Comparison of ENCODE assay signal across 17 cellular contexts in genomic region chr2:8307779-8308178, GRCh38.
DNase-seq lines count a peak whose midpoint lies in the region; ATAC-seq and FAIRE-seq lines count a peak whose summit lies in the region.
"Had no signal": no experiment of that assay in that cellular context is flagged by ENCODE, and none has a peak within 500 bp of the region (broad histone marks: within the 10 kb centered on the region; RNA-seq: fewer than 3 reads in every experiment).

No MANE protein-coding gene starts in this region.

- 0 out of 2 replicates have a peak overlapping the region, but pooled peaks have one; percentile 29 for H3K27ac ChIP-seq in HUES64 (ENCODE audit: low read depth, low read length)
- H3K27ac ChIP-seq: cardiac muscle cell had no signal

- FAIRE-seq in urothelium cell line (lab: Jason Lieb, UNC): no peak

- DNase-seq in astrocyte of the hippocampus (ENCODE audit: low read depth, low spot score): peak; percentile 10
- peak; percentile 53 for DNase-seq in iPS-NIHi7 (ENCODE audit: extremely low spot score)
- peak; percentile 41 for DNase-seq in urothelium cell line (ENCODE audit: low spot score)
- DNase-seq: activated CD4-positive, alpha-beta T cell treated with anti-CD3 and anti-CD28 coated beads, Interleukin-2, amount 10 ng/mL, durations not matched to agents 7 days and 5 days; activated T-cell treated with anti-CD3 and anti-CD28 coated beads, Interleukin-2, amount 50 U/mL, for 4 hours; BE2C; naive thymus-derived CD4-positive, alpha-beta T cell; NCI-H1694 treated with DMSO at 0.1 percent for 48 hours; NCI-H446; Right ventricle myocardium superior; stimulated activated CD4-positive, alpha-beta T cell treated with anti-CD3 and anti-CD28 coated beads, Interleukin-2, amount 100 ng/mL, for 48 hours; T-cell had no signal

- H3K9me3 ChIP-seq in HUES64 (ENCODE audit: insufficient read depth, low read depth, low read length): no peaks in the 10 kb centered on the region
- H3K9me3 ChIP-seq: BE2C had no signal

- H3K9ac ChIP-seq in HUES64 (ENCODE audit: low read depth, low read length): no peak overlapping the region

- no peak overlapping the region for H3K4me3 ChIP-seq in HUES64 (ENCODE audit: low read length)
- H3K4me3 ChIP-seq: cardiac muscle cell had no signal

- peaks cover 12% of the 10 kb centered on the region; the same call in 1 of the 2 replicates for H3K4me1 ChIP-seq in HUES64 (ENCODE audit: insufficient read depth, low read length)

- no peak for ATAC-seq in HG03432 (IDR thresholded peaks at IDR 0.05; ENCODE audit: unreplicated experiment)
- ATAC-seq in GM19463 (IDR thresholded peaks at IDR 0.05; ENCODE audit: unreplicated experiment): no peak
- no peak for ATAC-seq in GM21786 (IDR thresholded peaks at IDR 0.05; ENCODE audit: unreplicated experiment)
- ATAC-seq: activated T-cell treated with anti-CD3 and anti-CD28 coated beads, Interleukin-2, amount 50 U/mL, for 4 hours; naive thymus-derived CD4-positive, alpha-beta T cell; T-cell had no signal

- WGBS in HUES64: 63% methylated on average over 4 of the region's 4 CpGs

- H3K27me3 ChIP-seq in HUES64 (ENCODE audit: insufficient read depth, low read length): no peaks in the 10 kb centered on the region
- H3K27me3 ChIP-seq: BE2C, cardiac muscle cell had no signal

- no peaks in the 10 kb centered on the region for H3K36me3 ChIP-seq in HUES64 (ENCODE audit: insufficient read depth, low read length)
- H3K36me3 ChIP-seq: BE2C, cardiac muscle cell had no signal
